In genomic region chr1:185044387-185044786, GRCh38 we compare ENCODE assay signal across 8 cellular contexts. TPM values are rescaled to one million over a fixed set of nuclear protein-coding genes. Genes with fewer than 3 reads are reported as not detected.
DNase-seq lines count a peak whose midpoint lies in the region; ATAC-seq, FAIRE-seq and TF ChIP-seq lines count a peak whose summit lies in the region.

No MANE protein-coding gene starts in this region.

- no peaks in the 10 kb centered on the region for H3K9me3 Mint-ChIP-seq in progenitor cell of endocrine pancreas (ENCODE audit: low read depth)

- peak overlapping the region; percentile 80 for H3K4me3 Mint-ChIP-seq in progenitor cell of endocrine pancreas (ENCODE audit: low read depth)

- peaks cover 27% of the 10 kb centered on the region for H4K20me1 ChIP-seq in OCI-LY3 (ENCODE audit: insufficient read depth, low read length)

- peak overlapping the region; percentile 90 for H2AFZ ChIP-seq in OCI-LY3 (ENCODE audit: low read depth, low read length)

- H3K79me2 ChIP-seq in OCI-LY3 (ENCODE audit: low read length) = peaks cover 35% of the 10 kb centered on the region

- H3K9ac ChIP-seq in OCI-LY3 (ENCODE audit: low read length) (no peak overlapping the region), duodenal mucosa (ENCODE audit: low read depth in 1 of 2, low read length in 2 of 2) (peak overlapping the region in 1 of 2 donors; percentile 6)

- peaks cover 19% of the 10 kb centered on the region for H3K4me1 ChIP-seq in OCI-LY3 (ENCODE audit: low read length)
- H3K4me1 ChIP-seq in duodenal mucosa (ENCODE audit: control insufficient read depth in 1 of 2, insufficient read depth in 2 of 2, low read length in 2 of 2) = peaks cover 17 to 21% of the 10 kb centered on the region in 2 donors

- TF ChIP-seq CTCF in D721Med (IDR thresholded peaks at IDR 0.05; ENCODE audit: insufficient read depth, missing control alignments) (no peak), OCI-LY3 (IDR thresholded peaks at IDR 0.05; ENCODE audit: low read depth, low read length) (no peak), progenitor cell of endocrine pancreas (IDR thresholded peaks at IDR 0.05; ENCODE audit: unreplicated experiment) (no peak)

- H3K36me3 Mint-ChIP-seq in progenitor cell of endocrine pancreas (ENCODE audit: insufficient read depth) = peaks cover under 1% of the 10 kb centered on the region

- H3K9me3 ChIP-seq in OCI-LY3 (ENCODE audit: insufficient read depth, low read length) (no peaks in the 10 kb centered on the region), duodenal mucosa (ENCODE audit: control insufficient read depth in 1 of 2, low read length in 2 of 2) (no peaks in the 10 kb centered on the region)

- ATAC-seq in HG03039 (IDR thresholded peaks at IDR 0.05; ENCODE audit: unreplicated experiment) = no peak

- H3K27ac ChIP-seq in OCI-LY3 (ENCODE audit: low read length) (no peak overlapping the region), duodenal mucosa (ENCODE audit: low read depth, low read length) (no peak overlapping the region)

- H3K27ac Mint-ChIP-seq in progenitor cell of endocrine pancreas = peak overlapping the region; percentile 87

- peaks cover 22% of the 10 kb centered on the region for H3K4me1 Mint-ChIP-seq in progenitor cell of endocrine pancreas (ENCODE audit: low read depth)

- H3K4me2 ChIP-seq in OCI-LY3 (ENCODE audit: low read length) = peak overlapping the region; percentile 96

- H3K27me3 Mint-ChIP-seq in progenitor cell of endocrine pancreas = peaks cover 12% of the 10 kb centered on the region

- H3K27me3 ChIP-seq in OCI-LY3 (ENCODE audit: low read depth, low read length) (peaks cover 6% of the 10 kb centered on the region; the same call in 1 of the 2 replicates), duodenal mucosa (ENCODE audit: control insufficient read depth in 1 of 2, insufficient read depth in 2 of 2, low read length in 2 of 2) (no peaks in the 10 kb centered on the region)

- DNase-seq in D721Med (ENCODE audit: insufficient read length, low spot score) = no peak
- DNase-seq in progenitor cell of endocrine pancreas (ENCODE audit: low spot score, unreplicated experiment) = no peak
- no peak for DNase-seq in NCI-H774 (lab: John Stamatoyannopoulos, UW)
- DNase-seq in NCI-H510A (lab: John Stamatoyannopoulos, UW) = no peak
- DNase-seq in superior temporal gyrus (ENCODE audit: extremely low spot score) = no peak

- H3K36me3 ChIP-seq in OCI-LY3 (replicated peaks; ENCODE audit: low read depth, low read length) = no peaks in the 10 kb centered on the region
- no peaks in the 10 kb centered on the region for H3K36me3 ChIP-seq in duodenal mucosa (ENCODE audit: control insufficient read depth in 1 of 2, insufficient read depth in 2 of 2, low read length in 2 of 2)

- no peak overlapping the region; the same call in 1 of the 2 replicates for H3K4me3 ChIP-seq in OCI-LY3 (ENCODE audit: low read length)
- H3K4me3 ChIP-seq in duodenal mucosa (ENCODE audit: low read depth in 1 of 2, low read length in 2 of 2) = peak overlapping the region; percentile 91 to 94

- peak; percentile 84 for FAIRE-seq in D721Med (lab: Jason Lieb, UNC)

RNA-seq across cellular contexts. Expression of gene RNF2, which starts 1.0 kb away (rescaled TPM):
- 35.1 and 37.5 TPM in 2 replicates for total RNA-seq in progenitor cell of endocrine pancreas
